In genomic region chr18:36529747-36530146, GRCh38 we compare ENCODE assay signal across 28 cellular contexts.
"Had no signal": no experiment of that assay in that cellular context is flagged by ENCODE, and none has a peak within 500 bp of the region (broad histone marks: within the 10 kb centered on the region; RNA-seq: fewer than 3 reads in every experiment).

No MANE protein-coding gene starts in this region.

- DNase-seq: colonic mucosa; cortex of kidney; dermis blood vessel endothelial cell; dorsolateral prefrontal cortex; effector CD4-positive, alpha-beta T cell; effector CD8-positive, alpha-beta T cell; effector memory CD4-positive, alpha-beta T cell; effector memory CD8-positive, alpha-beta T cell; endodermal cell; erythroblast; esophagus squamous epithelium; foreskin fibroblast; foreskin keratinocyte; foreskin melanocyte; gastrocnemius medialis; glutamatergic neuron; head of caudate nucleus; heart left ventricle; heart right ventricle had no signal

- H3K27me3 ChIP-seq: colonic mucosa, dorsolateral prefrontal cortex, esophagus squamous epithelium, foreskin keratinocyte, gastrocnemius medialis, gastroesophageal sphincter, heart left ventricle, heart right ventricle, hepatocyte had no signal

- H3K4me1 ChIP-seq: colonic mucosa, gastrocnemius medialis, gastroesophageal sphincter had no signal

- ATAC-seq: effector memory CD8-positive, alpha-beta T cell; esophagus mucosa; foreskin keratinocyte; gastrocnemius medialis; gastroesophageal sphincter; heart left ventricle; heart right ventricle had no signal

- H3K27ac ChIP-seq: colonic mucosa, coronary artery, dorsolateral prefrontal cortex, epithelial cell of prostate, esophagus squamous epithelium, foreskin keratinocyte, gastrocnemius medialis, gastroesophageal sphincter, heart left ventricle, heart right ventricle, hepatocyte had no signal

- H3K4me3 ChIP-seq: colonic mucosa, coronary artery, dorsolateral prefrontal cortex, esophagus squamous epithelium, gastrocnemius medialis, gastroesophageal sphincter, heart left ventricle, heart right ventricle, hepatocyte had no signal

- FAIRE-seq: colon, endometrium, endothelial cell of umbilical vein, frontal cortex had no signal

- H3K36me3 ChIP-seq: colonic mucosa, esophagus squamous epithelium, gastrocnemius medialis, gastroesophageal sphincter, heart left ventricle, heart right ventricle had no signal

- H3K9me3 ChIP-seq: colonic mucosa, esophagus squamous epithelium, gastrocnemius medialis, gastroesophageal sphincter, heart left ventricle, heart right ventricle had no signal
